ENCODE assay signal across 14 cellular contexts in genomic region chr2:20035961-20036666, GRCh38. TPM values are rescaled to one million over a fixed set of nuclear protein-coding genes. Genes with fewer than 3 reads are reported as not detected.
DNase-seq lines count a peak whose midpoint lies in the region; ATAC-seq and TF ChIP-seq lines count a peak whose summit lies in the region.
"Had no signal": no experiment of that assay in that cellular context is flagged by ENCODE, and none has a peak within 500 bp of the region (broad histone marks: within the 10 kb centered on the region; RNA-seq: fewer than 3 reads in every experiment).

No MANE protein-coding gene starts in this region.

- peaks cover 43% of the 10 kb centered on the region for H4K20me1 ChIP-seq in GM23338 (replicated peaks; ENCODE audit: insufficient read depth)

- H3K9me3 ChIP-seq in left ventricle myocardium inferior (replicated peaks) = no peaks in the 10 kb centered on the region
- H3K9me3 ChIP-seq: HAP-1, prostate gland had no signal

- H3K27ac ChIP-seq in left ventricle myocardium inferior (replicated peaks) = peak overlapping the region; percentile 77
- no peak overlapping the region for H3K27ac ChIP-seq in GM23338 (ENCODE audit: low read depth)
- H3K27ac ChIP-seq: prostate gland had no signal

- H3K4me2 ChIP-seq in GM23338 = no peak overlapping the region

- peaks cover 44% of the 10 kb centered on the region for H3K79me2 ChIP-seq in GM23338 (replicated peaks; ENCODE audit: insufficient read depth)

- intact Hi-C loops in left ventricle myocardium inferior (cut with micrococcal nuclease) = no loop called here
- intact Hi-C loops in Right ventricle myocardium inferior (cut with DNase I) = loop anchor here (2.0 kb wide), 1 partner anchor 13 kb away; no protein-coding TSS in a partner anchor

- H3K9me2 ChIP-seq in GM23338 (ENCODE audit: insufficient read depth) = no peaks in the 10 kb centered on the region

- peaks cover 96% of the 10 kb centered on the region for H3K36me3 ChIP-seq in left ventricle myocardium inferior
- peaks cover 57% of the 10 kb centered on the region for H3K36me3 ChIP-seq in GM23338 (ENCODE audit: insufficient read depth)

- H3K4me3 ChIP-seq in left ventricle myocardium inferior (no peak overlapping the region), GM23338 (no peak overlapping the region)
- H3K4me3 ChIP-seq: HAP-1, prostate gland had no signal

- H3K9me3 Mint-ChIP-seq in type B pancreatic cell (peaks cover 3% of the 10 kb centered on the region), GM23338 (no peaks in the 10 kb centered on the region)
- H3K9me3 Mint-ChIP-seq: CD4-positive, alpha-beta T cell had no signal

- ATAC-seq in Right ventricle myocardium inferior = no peak
- peak; percentile 39 for ATAC-seq in esophagus mucosa
- ATAC-seq in GM23338 = no peak
- ATAC-seq in HG02970 (IDR thresholded peaks at IDR 0.05; ENCODE audit: low FRiP score, unreplicated experiment) = no peak

- H3K4me1 Mint-ChIP-seq in type B pancreatic cell (ENCODE audit: unreplicated experiment) = peaks cover 19% of the 10 kb centered on the region
- no peaks in the 10 kb centered on the region for H3K4me1 Mint-ChIP-seq in GM23338

- H3K27ac Mint-ChIP-seq in type B pancreatic cell (peak overlapping the region; percentile 63), GM23338 (no peak overlapping the region; the same call in 1 of the 2 replicates)
- H3K27ac Mint-ChIP-seq: CD4-positive, alpha-beta T cell had no signal

- H3K36me3 Mint-ChIP-seq in type B pancreatic cell (peaks cover 69% of the 10 kb centered on the region), GM23338 (ENCODE audit: low read depth) (peaks cover 85% of the 10 kb centered on the region)

- H3K4me3 Mint-ChIP-seq in type B pancreatic cell = no peak overlapping the region
- H3K4me3 Mint-ChIP-seq in GM23338 = no peak overlapping the region
- H3K4me3 Mint-ChIP-seq: CD4-positive, alpha-beta T cell had no signal

- no peaks in the 10 kb centered on the region for H3K27me3 Mint-ChIP-seq in type B pancreatic cell
- no peaks in the 10 kb centered on the region for H3K27me3 Mint-ChIP-seq in GM23338 (ENCODE audit: insufficient read depth, low read depth, poor library complexity)
- H3K27me3 Mint-ChIP-seq: CD4-positive, alpha-beta T cell had no signal

- DNase-seq in left ventricle myocardium inferior (no peak), Right ventricle myocardium inferior (ENCODE audit: missing footprints) (no peak), OCI-M1 (lab: John Stamatoyannopoulos, UW) (peak; percentile 47), type B pancreatic cell (ENCODE audit: extremely low spot score, unreplicated experiment) (no peak), GM23338 (ENCODE audit: low spot score) (no peak), RPMI8226 (no peak)
- DNase-seq: CD4-positive, alpha-beta T cell; effector CD4-positive, alpha-beta T cell; NCI-H446 treated with DMSO at 0.1 percent for 48 hours had no signal

- H3K27me3 ChIP-seq in left ventricle myocardium inferior (ENCODE audit: low read depth) (no peaks in the 10 kb centered on the region), GM23338 (ENCODE audit: insufficient read depth) (no peaks in the 10 kb centered on the region)

- H3F3A ChIP-seq in GM23338 (replicated peaks; ENCODE audit: low read depth) = no peaks in the 10 kb centered on the region; the same call in 1 of the 2 replicates

- H3K4me1 ChIP-seq in left ventricle myocardium inferior (peaks cover 77% of the 10 kb centered on the region), GM23338 (ENCODE audit: insufficient read depth) (no peaks in the 10 kb centered on the region)
- H3K4me1 ChIP-seq: HAP-1, prostate gland had no signal

- H2AFZ ChIP-seq in GM23338 = no peak overlapping the region

- no peak for TF ChIP-seq CTCF in left ventricle myocardium inferior (IDR thresholded peaks at IDR 0.05; ENCODE audit: borderline replicate concordance)
- TF ChIP-seq CTCF in type B pancreatic cell (conservative IDR thresholded peaks at IDR 0.05) = no peak
- TF ChIP-seq CTCF in GM23338 (conservative IDR thresholded peaks at IDR 0.05; ENCODE audit: low read depth in 2 of 2) = no peak

TF ChIP-seq in GM23338, 12 proteins besides CTCF, POLR2A, EP300 and RAD21 (continues in another document):
- no peak for TF ChIP-seq ZNF331 (CRISPR knock-in tag; IDR thresholded peaks at IDR 0.05; ENCODE audit: low read depth)
- no peak for TF ChIP-seq CREB1 (CRISPR knock-in tag; IDR thresholded peaks at IDR 0.05; ENCODE audit: low read depth)
- no peak for TF ChIP-seq ZNF114 (CRISPR knock-in tag; IDR thresholded peaks at IDR 0.05)
- TF ChIP-seq POLR2AphosphoS5 (IDR thresholded peaks at IDR 0.05; ENCODE audit: low read depth) = no peak
- TF ChIP-seq STAT1 (IDR thresholded peaks at IDR 0.05; ENCODE audit: unreplicated experiment) = no peak
- TF ChIP-seq ZNF462 (CRISPR knock-in tag; IDR thresholded peaks at IDR 0.05) = no peak

RNA-seq across cellular contexts. Expression of gene LAPTM4A, which starts 15.3 kb away (rescaled TPM):
- total RNA-seq in left ventricle myocardium inferior = 201 TPM
- 242 TPM for total RNA-seq in Right ventricle myocardium inferior
- 85.4 TPM for total RNA-seq in esophagus mucosa
- 196 and 229 TPM in 2 replicates for total RNA-seq in type B pancreatic cell (ENCODE audit: low replicate concordance)
- 123 and 157 TPM in 2 replicates for total RNA-seq in GM23338 (2014; rRNA removed; shearing (Covaris generic))
- 199 and 214 TPM in 2 replicates for polyA plus RNA-seq in GM23338 (2016; fragmentation: Nextera tagmentation; extraction: Ambion mirVana)

RNA-seq across cellular contexts. Expression of gene MATN3, which starts 23.6 kb away (rescaled TPM):
- total RNA-seq in left ventricle myocardium inferior = 0.22 TPM
- 0.19 TPM for total RNA-seq in Right ventricle myocardium inferior
- 0.56 TPM for total RNA-seq in esophagus mucosa
- 0.45 and 3.0 TPM in 2 replicates for total RNA-seq in type B pancreatic cell (ENCODE audit: low replicate concordance)
- total RNA-seq in GM23338 (2014; rRNA removed; shearing (Covaris generic)) = 6.4 and 7.0 TPM in 2 replicates
- 4.4 and 4.6 TPM in 2 replicates for polyA plus RNA-seq in GM23338 (2016; fragmentation: Nextera tagmentation; extraction: Ambion mirVana)
- total RNA-seq: CD4-positive, alpha-beta T cell; T-helper 2 cell treated with Interferon-gamma antibody and Interleukin-4, amounts not matched to agents 100 ng/mL and 5 ng/mL, for 36 hours had no signal

RNA-seq across cellular contexts. Expression of gene WDR35, which starts 46.2 kb away (rescaled TPM):
- 4.8 TPM for total RNA-seq in left ventricle myocardium inferior
- 4.1 TPM for total RNA-seq in Right ventricle myocardium inferior
- 2.4 TPM for total RNA-seq in esophagus mucosa
- 4.5 and 15.0 TPM in 2 replicates for total RNA-seq in type B pancreatic cell (ENCODE audit: low replicate concordance)
- total RNA-seq in GM23338 (2014; rRNA removed; shearing (Covaris generic)) = 20.0 and 24.2 TPM in 2 replicates
- 5.3 TPM in 2 replicates for polyA plus RNA-seq in GM23338 (2016; fragmentation: Nextera tagmentation; extraction: Ambion mirVana)
